Comparison of ENCODE assay signal across 8 cellular contexts in genomic region chr6:44257007-44257752, GRCh38. TPM values are rescaled to one million over a fixed set of nuclear protein-coding genes. Genes with fewer than 3 reads are reported as not detected.
A peak's percentile ranks its signal among the peaks of the same experiment; 100 is the strongest.
DNase-seq lines count a peak whose midpoint lies in the region; ATAC-seq and TF ChIP-seq lines count a peak whose summit lies in the region.

A gene with protein sequence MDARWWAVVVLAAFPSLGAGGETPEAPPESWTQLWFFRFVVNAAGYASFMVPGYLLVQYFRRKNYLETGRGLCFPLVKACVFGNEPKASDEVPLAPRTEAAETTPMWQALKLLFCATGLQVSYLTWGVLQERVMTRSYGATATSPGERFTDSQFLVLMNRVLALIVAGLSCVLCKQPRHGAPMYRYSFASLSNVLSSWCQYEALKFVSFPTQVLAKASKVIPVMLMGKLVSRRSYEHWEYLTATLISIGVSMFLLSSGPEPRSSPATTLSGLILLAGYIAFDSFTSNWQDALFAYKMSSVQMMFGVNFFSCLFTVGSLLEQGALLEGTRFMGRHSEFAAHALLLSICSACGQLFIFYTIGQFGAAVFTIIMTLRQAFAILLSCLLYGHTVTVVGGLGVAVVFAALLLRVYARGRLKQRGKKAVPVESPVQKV (minus strand): TSS chr6:44257528. CDS start chr6:44257410, 118 bp downstream.

- intact Hi-C loops in colonic mucosa (cut with DNase I) = no loop called here

- DNase-seq in activated T-cell treated with anti-CD3 and anti-CD28 coated beads for 24 hours (ENCODE audit: low read depth) = peak; percentile 59
- no peak for DNase-seq in activated T-cell treated with anti-CD3 and anti-CD28 coated beads for 4 hours
- DNase-seq in NCI-H2107 treated with DMSO at 0.1 percent for 48 hours (lab: John Stamatoyannopoulos, UW; ENCODE audit: unreplicated experiment) = peak; percentile 19
- DNase-seq in WTC11 (ENCODE audit: low spot score) = peak; percentile 76
- DNase-seq in colonic mucosa = peak; percentile 74
- peak; percentile 83 for DNase-seq in kidney tubule cell (ENCODE audit: low spot score)
- peak; percentile 49 to 56 for DNase-seq in stimulated activated CD4-positive, alpha-beta T cell treated with anti-CD3 and anti-CD28 coated beads, Interleukin-15, amount 100 ng/mL, for 1 hour (ENCODE audit: low read depth in 1 of 2, low spot score in 1 of 2)

- TF ChIP-seq CTCF in WTC11 (IDR thresholded peaks at IDR 0.05) (peak; percentile 75), colonic mucosa (IDR thresholded peaks at IDR 0.05) (peak; percentile 48)

- H3K4me3 ChIP-seq in colonic mucosa = peak within 1 kb of the TSS; percentile 78

- peaks cover 37% of the 10 kb centered on the region for H3K36me3 Mint-ChIP-seq in WTC11

- H3K27ac Mint-ChIP-seq in WTC11 = peak within 1 kb of the TSS; percentile 87

- peak within 1 kb of the TSS; percentile 88 for H3K9ac ChIP-seq in colonic mucosa (ENCODE audit: low read depth in 2 of 2, low read length in 2 of 2)

- H3K36me3 ChIP-seq in colonic mucosa = peaks cover 17% of the 10 kb centered on the region

- H3K27me3 ChIP-seq in colonic mucosa = no peaks in the 10 kb centered on the region

- H3K4me3 Mint-ChIP-seq in WTC11 = peak within 1 kb of the TSS; percentile 83

- H3K4me1 Mint-ChIP-seq in WTC11 = peaks cover 27% of the 10 kb centered on the region

- no peaks in the 10 kb centered on the region for H3K9me3 ChIP-seq in colonic mucosa

- POLR2A ChIA-PET in WTC11 (lab: Charles Lee) = interaction anchor here (0.6 to 3.7 kb wide), 17 partner anchors 10 to 331 kb away, joined by 3 to 83 read pairs (median 4); partner anchors contain the start of genes AARS2, CDC5L, HSP90AB1 and SLC29A1

- no peaks in the 10 kb centered on the region for H3K9me3 Mint-ChIP-seq in WTC11

- ATAC-seq in HG02852 (IDR thresholded peaks at IDR 0.05; ENCODE audit: unreplicated experiment) = peak; percentile 54
- ATAC-seq in WTC11 = peak; percentile 31

- peak within 1 kb of the TSS; percentile 87 for H3K27ac ChIP-seq in colonic mucosa

- CTCF ChIA-PET in WTC11 (lab: Charles Lee) = interaction anchor here (0.7 to 4.4 kb wide), 35 partner anchors 8 to 628 kb away, joined by 3 to 76 read pairs (median 5); partner anchors contain the start of genes AARS2, HSP90AB1, SLC29A1 and TMEM151B

- no peaks in the 10 kb centered on the region for H3K27me3 Mint-ChIP-seq in WTC11 (ENCODE audit: low read depth)

- peaks cover 13% of the 10 kb centered on the region for H3K4me1 ChIP-seq in colonic mucosa

TF ChIP-seq in WTC11, 78 proteins besides CTCF, POLR2A, EP300 and RAD21 (continues in another document):
- TF ChIP-seq, protein P1, sequence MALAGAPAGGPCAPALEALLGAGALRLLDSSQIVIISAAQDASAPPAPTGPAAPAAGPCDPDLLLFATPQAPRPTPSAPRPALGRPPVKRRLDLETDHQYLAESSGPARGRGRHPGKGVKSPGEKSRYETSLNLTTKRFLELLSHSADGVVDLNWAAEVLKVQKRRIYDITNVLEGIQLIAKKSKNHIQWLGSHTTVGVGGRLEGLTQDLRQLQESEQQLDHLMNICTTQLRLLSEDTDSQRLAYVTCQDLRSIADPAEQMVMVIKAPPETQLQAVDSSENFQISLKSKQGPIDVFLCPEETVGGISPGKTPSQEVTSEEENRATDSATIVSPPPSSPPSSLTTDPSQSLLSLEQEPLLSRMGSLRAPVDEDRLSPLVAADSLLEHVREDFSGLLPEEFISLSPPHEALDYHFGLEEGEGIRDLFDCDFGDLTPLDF (CRISPR knock-in tag; IDR thresholded peaks at IDR 0.05) = 0 out of 2 replicates have a peak, but pooled peaks have one; percentile 12
- TF ChIP-seq PREB (CRISPR knock-in tag; IDR thresholded peaks at IDR 0.05; ENCODE audit: borderline replicate concordance) (peak; percentile 77; the same call in 1 of the 2 replicates), KAT7 (CRISPR knock-in tag; IDR thresholded peaks at IDR 0.05; ENCODE audit: borderline replicate concordance) (peak; percentile 97), EMX1 (CRISPR knock-in tag; IDR thresholded peaks at IDR 0.05) (peak; percentile 64; the same call in 1 of the 2 replicates), RELA (CRISPR knock-in tag; IDR thresholded peaks at IDR 0.05; ENCODE audit: borderline replicate concordance) (peak; percentile 79), ATF1 (CRISPR knock-in tag; IDR thresholded peaks at IDR 0.05) (no peak), ZSCAN18 (CRISPR knock-in tag; IDR thresholded peaks at IDR 0.05) (no peak), ZNF317 (CRISPR knock-in tag; IDR thresholded peaks at IDR 0.05; ENCODE audit: borderline replicate concordance, low read depth) (no peak), SP1 (CRISPR knock-in tag; conservative IDR thresholded peaks at IDR 0.05) (peak; percentile 63; the same call in 1 of the 2 replicates), FOXJ3 (CRISPR knock-in tag; IDR thresholded peaks at IDR 0.05; ENCODE audit: borderline replicate concordance) (no peak), ZNF219 (CRISPR knock-in tag; IDR thresholded peaks at IDR 0.05; ENCODE audit: borderline replicate concordance) (peak; percentile 83; the same call in 1 of the 2 replicates), ZNF423 (CRISPR knock-in tag; IDR thresholded peaks at IDR 0.05) (peak; percentile 33), ERG (CRISPR knock-in tag; IDR thresholded peaks at IDR 0.05) (peak; percentile 77; the same call in 1 of the 2 replicates), ETV6 (CRISPR knock-in tag; IDR thresholded peaks at IDR 0.05) (0 out of 2 replicates have a peak, but pooled peaks have one; percentile 11), SOX15 (CRISPR knock-in tag; IDR thresholded peaks at IDR 0.05) (no peak), JUN (CRISPR knock-in tag; IDR thresholded peaks at IDR 0.05) (peak; percentile 82; the same call in 1 of the 2 replicates), TEAD1 (CRISPR knock-in tag; IDR thresholded peaks at IDR 0.05) (peak; percentile 44; the same call in 1 of the 2 replicates), FOXP1 (CRISPR knock-in tag; IDR thresholded peaks at IDR 0.05; ENCODE audit: borderline replicate concordance) (peak; percentile 79), HMGXB4 (CRISPR knock-in tag; IDR thresholded peaks at IDR 0.05) (no peak; the same call in 1 of the 2 replicates), GABPB1 (CRISPR knock-in tag; IDR thresholded peaks at IDR 0.05) (peak; percentile 62; the same call in 1 of the 2 replicates), MYBL2 (CRISPR knock-in tag; IDR thresholded peaks at IDR 0.05) (peak; percentile 74)
- TF ChIP-seq, protein P2, sequence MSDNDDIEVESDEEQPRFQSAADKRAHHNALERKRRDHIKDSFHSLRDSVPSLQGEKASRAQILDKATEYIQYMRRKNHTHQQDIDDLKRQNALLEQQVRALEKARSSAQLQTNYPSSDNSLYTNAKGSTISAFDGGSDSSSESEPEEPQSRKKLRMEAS (CRISPR knock-in tag; IDR thresholded peaks at IDR 0.05) = peak; percentile 92
- TF ChIP-seq, protein P3, sequence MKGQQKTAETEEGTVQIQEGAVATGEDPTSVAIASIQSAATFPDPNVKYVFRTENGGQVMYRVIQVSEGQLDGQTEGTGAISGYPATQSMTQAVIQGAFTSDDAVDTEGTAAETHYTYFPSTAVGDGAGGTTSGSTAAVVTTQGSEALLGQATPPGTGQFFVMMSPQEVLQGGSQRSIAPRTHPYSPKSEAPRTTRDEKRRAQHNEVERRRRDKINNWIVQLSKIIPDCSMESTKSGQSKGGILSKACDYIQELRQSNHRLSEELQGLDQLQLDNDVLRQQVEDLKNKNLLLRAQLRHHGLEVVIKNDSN (CRISPR knock-in tag; IDR thresholded peaks at IDR 0.05) = peak; percentile 99

RNA-seq across cellular contexts. Expression of the gene that starts here (rescaled TPM):
- 28.9 to 36.7 TPM (median 30.8 TPM) in 3 replicates for total RNA-seq in WTC11 (2021)
- 10 to 100 TPM; 42.7 to 52.2 TPM for total RNA-seq in colonic mucosa
